10 cellular contexts compared by ENCODE assay signal in genomic region chr7:131538071-131538790, GRCh38. TPM values are rescaled to one million over a fixed set of nuclear protein-coding genes. Genes with fewer than 3 reads are reported as not detected.
DNase-seq lines count a peak whose midpoint lies in the region; ATAC-seq, FAIRE-seq and TF ChIP-seq lines count a peak whose summit lies in the region.
"Had no signal": no experiment of that assay in that cellular context is flagged by ENCODE, and none has a peak within 500 bp of the region (broad histone marks: within the 10 kb centered on the region; RNA-seq: fewer than 3 reads in every experiment).

No MANE protein-coding gene starts in this region.

- BruUV-seq in MCF 10A (replicated peaks; lab: Mats Ljungman, UMichigan) = no TSS peak

- TF ChIP-seq EP300 in transverse colon (IDR thresholded peaks at IDR 0.05; ENCODE audit: low read depth) = no peak

- H3K9ac ChIP-seq in kidney (ENCODE audit: low read length in 2 of 2) (no peak overlapping the region), subcutaneous abdominal adipose tissue (ENCODE audit: low read length in 5 of 5) (no peak overlapping the region)

- H3K9me3 ChIP-seq in kidney (ENCODE audit: control insufficient read depth in 1 of 2, low read length in 2 of 2) = no peaks in the 10 kb centered on the region
- no peaks in the 10 kb centered on the region for H3K9me3 ChIP-seq in subcutaneous abdominal adipose tissue (ENCODE audit: control insufficient read depth in 5 of 5, low read length in 5 of 5)
- no peaks in the 10 kb centered on the region for H3K9me3 ChIP-seq in transverse colon
- H3K9me3 ChIP-seq: testis had no signal

- POLR2A ChIA-PET in MCF 10A (lab: Yijun Ruan, JAX) = no interaction called here

- no peak for TF ChIP-seq POLR2A in transverse colon (IDR thresholded peaks at IDR 0.05)

- peak overlapping the region; percentile 55 to 76 for H3K27ac ChIP-seq in kidney (ENCODE audit: low read depth in 2 of 2, low read length in 2 of 2)
- peak overlapping the region; percentile 18 for H3K27ac ChIP-seq in subcutaneous abdominal adipose tissue (ENCODE audit: low read depth, low read length)
- peak overlapping the region in 1 of 4 donors; percentile 21 for H3K27ac ChIP-seq in transverse colon
- H3K27ac ChIP-seq: testis had no signal

- no peaks in the 10 kb centered on the region for H3K27me3 Mint-ChIP-seq in MCF 10A (ENCODE audit: insufficient read depth, unreplicated experiment)
- H3K27me3 Mint-ChIP-seq in activated T-cell treated with anti-CD3 and anti-CD28 coated beads, Interleukin-2, amount 50 U/mL, for 24 hours = no peaks in the 10 kb centered on the region

- DNase-seq in HT-29 (ENCODE audit: low spot score) (peak; percentile 98), MCF 10A (ENCODE audit: unreplicated experiment) (peak; percentile 43), kidney (peak; percentile 64), NCI-H2227 treated with DMSO at 0.1 percent for 48 hours (lab: John Stamatoyannopoulos, UW) (no peak), transverse colon (no peak)
- DNase-seq in activated T-cell treated with anti-CD3 and anti-CD28 coated beads, Interleukin-2, amount 50 U/mL, for 24 hours = no peak
- DNase-seq: SHP77 had no signal

- H3K4me3 ChIP-seq in kidney (ENCODE audit: low read length in 2 of 2) = no peak overlapping the region
- H3K4me3 ChIP-seq in subcutaneous abdominal adipose tissue (ENCODE audit: low read depth in 1 of 5, low read length in 5 of 5) = no peak overlapping the region
- no peak overlapping the region for H3K4me3 ChIP-seq in transverse colon
- H3K4me3 ChIP-seq: testis had no signal

- CTCF ChIA-PET in MCF 10A (lab: Yijun Ruan, JAX) = interaction anchor here (1.2 to 2.1 kb wide), 3 partner anchors 10 to 25 kb away, joined by 3 to 7 read pairs (median 6); no protein-coding TSS in a partner anchor

- H3K4me3 Mint-ChIP-seq in MCF 10A (ENCODE audit: unreplicated experiment) = no peak overlapping the region
- H3K4me3 Mint-ChIP-seq in activated T-cell treated with anti-CD3 and anti-CD28 coated beads, Interleukin-2, amount 50 U/mL, for 24 hours = no peak overlapping the region

- in situ Hi-C loops in transverse colon (cut with MboI; ENCODE audit: low pct_ligation_motif_present in 1 of 4, low pct_unique_long_range_greater_than_20kb in 1 of 4, low sequenced_read_pairs in 3 of 4) = no loop called here

- TF ChIP-seq CTCF in MCF 10A (IDR thresholded peaks at IDR 0.05; ENCODE audit: unreplicated experiment) (no peak), kidney (IDR thresholded peaks at IDR 0.05; ENCODE audit: borderline replicate concordance, extremely low read depth, insufficient read depth) (no peak), transverse colon (IDR thresholded peaks at IDR 0.05) (no peak)

- peak overlapping the region; percentile 19 for H3K27ac Mint-ChIP-seq in MCF 10A (ENCODE audit: low read depth, unreplicated experiment)
- no peak overlapping the region for H3K27ac Mint-ChIP-seq in activated T-cell treated with anti-CD3 and anti-CD28 coated beads, Interleukin-2, amount 50 U/mL, for 24 hours

- no peaks in the 10 kb centered on the region for H3K36me3 ChIP-seq in kidney (ENCODE audit: control insufficient read depth in 1 of 2, insufficient read depth in 2 of 2, low read length in 2 of 2)
- no peaks in the 10 kb centered on the region for H3K36me3 ChIP-seq in subcutaneous abdominal adipose tissue (ENCODE audit: control insufficient read depth in 5 of 5, insufficient read depth in 5 of 5, low read length in 5 of 5)
- no peaks in the 10 kb centered on the region for H3K36me3 ChIP-seq in transverse colon

- intact Hi-C loops in MCF 10A (cut with micrococcal nuclease) (no loop called here), kidney (cut with DNase I) (no loop called here), transverse colon (cut with DNase I; ENCODE audit: low total_unique reads) (no loop called here)

- H3K9me3 Mint-ChIP-seq in MCF 10A (ENCODE audit: unreplicated experiment) = no peaks in the 10 kb centered on the region
- no peaks in the 10 kb centered on the region for H3K9me3 Mint-ChIP-seq in activated T-cell treated with anti-CD3 and anti-CD28 coated beads, Interleukin-2, amount 50 U/mL, for 24 hours

- H3K4me1 ChIP-seq in kidney (ENCODE audit: control insufficient read depth in 1 of 2, insufficient read depth in 1 of 2, low read depth in 1 of 2, low read length in 2 of 2) (peaks cover 0 to 8% of the 10 kb centered on the region in 2 donors), subcutaneous abdominal adipose tissue (ENCODE audit: control insufficient read depth in 5 of 5, insufficient read depth in 5 of 5, low read length in 5 of 5) (peaks cover 0 to 74% (median 21%) of the 10 kb centered on the region in 5 donors), transverse colon (peaks cover 0 to 14% (median 0%) of the 10 kb centered on the region in 4 donors)

- H3K36me3 Mint-ChIP-seq in MCF 10A (ENCODE audit: insufficient read depth, unreplicated experiment) = no peaks in the 10 kb centered on the region
- H3K36me3 Mint-ChIP-seq in activated T-cell treated with anti-CD3 and anti-CD28 coated beads, Interleukin-2, amount 50 U/mL, for 24 hours (ENCODE audit: low read depth) = no peaks in the 10 kb centered on the region

- H3K27me3 ChIP-seq in subcutaneous abdominal adipose tissue (ENCODE audit: control insufficient read depth in 5 of 5, insufficient read depth in 4 of 5, low read length in 5 of 5) = no peaks in the 10 kb centered on the region
- no peaks in the 10 kb centered on the region for H3K27me3 ChIP-seq in transverse colon
- H3K27me3 ChIP-seq: testis had no signal

- 60 to 81% methylated on average over 1 to 10 of the region's 12 CpGs for WGBS in transverse colon (ENCODE audit: low coverage in 1 of 2), 2 donors

- FAIRE-seq in kidney (lab: Jason Lieb, UNC) = no peak

- H3K4me1 Mint-ChIP-seq in MCF 10A (ENCODE audit: insufficient read depth, unreplicated experiment) = peaks cover 16% of the 10 kb centered on the region
- H3K4me1 Mint-ChIP-seq in activated T-cell treated with anti-CD3 and anti-CD28 coated beads, Interleukin-2, amount 50 U/mL, for 24 hours (ENCODE audit: low read depth) = no peaks in the 10 kb centered on the region

- no peak for ATAC-seq in HG03025 (IDR thresholded peaks at IDR 0.05; ENCODE audit: low FRiP score, unreplicated experiment)

RNA-seq across cellular contexts. Expression of gene PODXL, which starts 18.2 kb away (rescaled TPM):
- total RNA-seq in HT-29 (2014; rRNA removed; shearing (Covaris generic)) = 55.9 and 67.9 TPM in 2 replicates
- total RNA-seq in MCF 10A (2022) (1.6 and 1.7 TPM in 2 replicates), kidney (114 TPM), transverse colon (10 to 100 TPM; 11.7 to 25.8 (median 16.1) TPM)
- 150 TPM for polyA plus RNA-seq in kidney (ENCODE audit: insufficient read depth, low read depth, low replicate concordance)

Comparison
In these comparisons a context has a peak if more than half of its experiments do, and no peak if none do; other contexts are left out.
1. DNase-seq: peak in HT-29 (single experiment), MCF 10A (single experiment) and kidney (single experiment); none in activated T-cell treated with anti-CD3 and anti-CD28 coated beads, Interleukin-2, amount 50 U/mL, for 24 hours (single experiment), NCI-H2227 treated with DMSO at 0.1 percent for 48 hours (single experiment) and transverse colon (single experiment).